In the genomic region with DNA sequence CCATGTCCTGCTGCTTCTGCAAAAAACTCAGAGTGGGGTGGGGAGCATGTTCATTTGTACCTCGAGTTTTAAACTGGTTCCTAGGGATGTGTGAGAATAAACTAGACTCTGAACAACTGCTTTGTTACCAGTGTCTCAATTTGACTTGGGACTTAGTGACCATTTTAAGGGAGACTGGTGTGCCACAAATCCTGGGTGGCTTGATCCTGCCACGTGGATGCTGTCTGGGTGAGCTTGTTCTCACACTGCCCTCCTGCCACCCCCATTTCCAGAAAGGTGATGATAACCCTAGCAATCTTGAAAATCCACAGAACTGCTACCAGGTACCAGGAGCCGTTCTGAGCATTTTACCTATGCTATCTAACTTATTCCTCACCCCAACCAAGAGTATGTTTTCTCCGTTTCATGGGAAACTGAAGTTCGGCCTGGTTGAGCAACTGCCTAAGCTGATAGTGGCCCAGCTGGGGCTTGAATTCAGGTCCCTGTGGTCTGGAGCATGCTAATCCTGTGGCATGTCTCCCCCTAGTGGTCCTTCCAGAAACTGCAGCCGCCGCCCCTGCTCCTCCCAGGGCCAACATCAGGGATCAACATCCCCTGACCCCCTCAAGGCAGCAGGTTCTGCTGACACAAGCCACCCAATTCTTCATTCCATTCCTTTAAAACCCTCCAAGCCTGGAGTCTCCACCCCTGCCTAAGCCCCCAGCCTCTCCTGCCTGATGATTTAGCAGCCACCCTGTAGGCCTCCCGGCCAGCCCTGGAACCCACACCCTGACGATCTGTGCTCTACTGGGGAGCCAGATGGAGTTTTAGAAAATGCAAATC, we compare ENCODE assay signal across 1 cellular context.
TF ChIP-seq lines count a peak whose summit lies in the region.

No MANE protein-coding gene starts in this region.

TF ChIP-seq in GM23338, 12 proteins besides CTCF, POLR2A, EP300 and RAD21 (continued from another document):
- no peak for TF ChIP-seq EZH2 (IDR thresholded peaks at IDR 0.05; ENCODE audit: low read depth, unreplicated experiment)
- no peak for TF ChIP-seq JUNB (IDR thresholded peaks at IDR 0.05; ENCODE audit: unreplicated experiment)
- no peak for TF ChIP-seq ZNF331 (CRISPR knock-in tag; IDR thresholded peaks at IDR 0.05; ENCODE audit: low read depth)
- TF ChIP-seq EZH2phosphoT487 (IDR thresholded peaks at IDR 0.05; ENCODE audit: unreplicated experiment): no peak
- no peak for TF ChIP-seq REST (IDR thresholded peaks at IDR 0.05; ENCODE audit: unreplicated experiment)
- TF ChIP-seq ZNF114 (CRISPR knock-in tag; IDR thresholded peaks at IDR 0.05): no peak
- no peak for TF ChIP-seq CREB1 (CRISPR knock-in tag; IDR thresholded peaks at IDR 0.05; ENCODE audit: low read depth)
- TF ChIP-seq STAT1 (IDR thresholded peaks at IDR 0.05; ENCODE audit: unreplicated experiment): no peak
- TF ChIP-seq, protein P1, sequence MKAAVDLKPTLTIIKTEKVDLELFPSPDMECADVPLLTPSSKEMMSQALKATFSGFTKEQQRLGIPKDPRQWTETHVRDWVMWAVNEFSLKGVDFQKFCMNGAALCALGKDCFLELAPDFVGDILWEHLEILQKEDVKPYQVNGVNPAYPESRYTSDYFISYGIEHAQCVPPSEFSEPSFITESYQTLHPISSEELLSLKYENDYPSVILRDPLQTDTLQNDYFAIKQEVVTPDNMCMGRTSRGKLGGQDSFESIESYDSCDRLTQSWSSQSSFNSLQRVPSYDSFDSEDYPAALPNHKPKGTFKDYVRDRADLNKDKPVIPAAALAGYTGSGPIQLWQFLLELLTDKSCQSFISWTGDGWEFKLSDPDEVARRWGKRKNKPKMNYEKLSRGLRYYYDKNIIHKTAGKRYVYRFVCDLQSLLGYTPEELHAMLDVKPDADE (IDR thresholded peaks at IDR 0.05): no peak
- TF ChIP-seq NANOG (IDR thresholded peaks at IDR 0.05; ENCODE audit: borderline replicate concordance): no peak
- TF ChIP-seq POLR2AphosphoS5 (IDR thresholded peaks at IDR 0.05; ENCODE audit: low read depth): no peak
